10 cellular contexts compared by ENCODE assay signal in genomic region chr6:110341671-110342304, GRCh38. TPM values are rescaled to one million over a fixed set of nuclear protein-coding genes. Genes with fewer than 3 reads are reported as not detected.
DNase-seq lines count a peak whose midpoint lies in the region; ATAC-seq, FAIRE-seq and TF ChIP-seq lines count a peak whose summit lies in the region.
"Had no signal": no experiment of that assay in that cellular context is flagged by ENCODE, and none has a peak within 500 bp of the region (broad histone marks: within the 10 kb centered on the region; RNA-seq: fewer than 3 reads in every experiment).

No MANE protein-coding gene starts in this region.

- no peaks in the 10 kb centered on the region for H4K20me1 ChIP-seq in IMR-90 (ENCODE audit: insufficient read depth, low read length)

- H2BK15ac ChIP-seq in IMR-90 (ENCODE audit: low read depth, low read length): no peak overlapping the region

- H3K79me1 ChIP-seq in IMR-90 (ENCODE audit: low read depth in 1 of 2, low read length in 2 of 2): no peaks in the 10 kb centered on the region

- TF ChIP-seq CTCF in D721Med (IDR thresholded peaks at IDR 0.05; ENCODE audit: insufficient read depth, missing control alignments) (peak; percentile 16), IMR-90 (conservative IDR thresholded peaks at IDR 0.05; ENCODE audit: low read depth, low read length) (peak; percentile 39), astrocyte of the cerebellum (IDR thresholded peaks at IDR 0.05; ENCODE audit: low read depth, low read length, missing control alignments) (peak; percentile 39)

- no peak for FAIRE-seq in D721Med (lab: Jason Lieb, UNC)

- POLR2A ChIA-PET in IMR-90 (lab: Charles Lee; ENCODE audit: unreplicated experiment): no interaction called here

- no peak overlapping the region for H4K5ac ChIP-seq in IMR-90 (ENCODE audit: low read depth, low read length)

- 60% methylated on average over 1 of the region's 7 CpGs; no CpG with 5 or more reads in 1 of the 2 experiments for WGBS in IMR-90 (ENCODE audit: extremely low coverage in 2 of 2, insufficient read length in 1 of 2), 2 experiments
- WGBS in mesodermal cell (ENCODE audit: insufficient coverage in 2 of 2), 2 experiments: 30 to 46% methylated on average over 3 of the region's 7 CpGs

- no peaks in the 10 kb centered on the region for H3K36me3 ChIP-seq in IMR-90 (ENCODE audit: control insufficient read depth, insufficient read depth, low read length)
- H3K36me3 ChIP-seq in mesodermal cell (ENCODE audit: control insufficient read depth, insufficient read depth, low read length): no peaks in the 10 kb centered on the region
- H3K36me3 ChIP-seq: MG63 had no signal

- no peak overlapping the region for H3K9ac ChIP-seq in IMR-90 (ENCODE audit: low read depth, low read length)

- H2AFZ ChIP-seq in IMR-90 (replicated peaks; ENCODE audit: low read length, poor library complexity): peak overlapping the region; percentile 27

- no peak overlapping the region for H3K23ac ChIP-seq in IMR-90 (ENCODE audit: low read depth, low read length)

- no peak overlapping the region for H3K4ac ChIP-seq in IMR-90 (ENCODE audit: low read depth, low read length)

- peak; percentile 41 for TF ChIP-seq RAD21 in IMR-90 (IDR thresholded peaks at IDR 0.05; ENCODE audit: low read length)

- H2BK20ac ChIP-seq in IMR-90 (ENCODE audit: low read depth, low read length): no peak overlapping the region

- H3K9me3 ChIP-seq in IMR-90 (ENCODE audit: control insufficient read depth, insufficient read depth, low read length) (no peaks in the 10 kb centered on the region), mesodermal cell (ENCODE audit: control insufficient read depth, low read length) (no peaks in the 10 kb centered on the region)
- H3K9me3 ChIP-seq: MG63 had no signal

- no peak overlapping the region for H2AK5ac ChIP-seq in IMR-90 (ENCODE audit: low read depth, low read length)

- BruUV-seq in IMR-90 (replicated peaks; lab: Mats Ljungman, UMichigan): no TSS peak

- no peak overlapping the region for H3K4me3 ChIP-seq in IMR-90 (ENCODE audit: insufficient read depth, low read depth, low read length)
- H3K4me3 ChIP-seq in astrocyte of the cerebellum (ENCODE audit: low read depth, low read length): no peak overlapping the region
- H3K4me3 ChIP-seq in mesodermal cell (ENCODE audit: extremely low read depth, insufficient read depth, low read length, poor library complexity, severe bottlenecking): no peak overlapping the region
- H3K4me3 ChIP-seq: MG63 had no signal

- H3K14ac ChIP-seq in IMR-90 (replicated peaks; ENCODE audit: low read depth, low read length): no peak overlapping the region

- in situ Hi-C loops in IMR-90 (cut with MboI; ENCODE audit: low sequenced_read_pairs): no loop called here
- in situ Hi-C loops in astrocyte of the cerebellum (cut with HindIII; ENCODE audit: low sequenced_read_pairs): no loop called here

- no peak overlapping the region for H3K4me2 ChIP-seq in IMR-90 (ENCODE audit: low read depth, low read length)

- no peak for TF ChIP-seq POLR2A in IMR-90 (IDR thresholded peaks at IDR 0.05; ENCODE audit: low read depth, low read length)

- intact Hi-C loops in IMR-90 (cut with micrococcal nuclease): loop anchor here (5.0 kb wide), 1 partner anchor 159 kb away; the partner anchor contains the start of gene CDC40

- dilution Hi-C loops in IMR-90 (cut with HindIII; ENCODE audit: low sequenced_read_pairs, unreplicated experiment): no loop called here

- no peak overlapping the region for H3K56ac ChIP-seq in IMR-90 (ENCODE audit: extremely low read depth, insufficient read depth, low read length)

- H3K4me1 ChIP-seq in IMR-90 (ENCODE audit: control insufficient read depth, insufficient read depth, low read length) (no peaks in the 10 kb centered on the region), mesodermal cell (ENCODE audit: control insufficient read depth, insufficient read depth, low read length, poor library complexity, severe bottlenecking) (no peaks in the 10 kb centered on the region)

- no peaks in the 10 kb centered on the region for H3K9me1 ChIP-seq in IMR-90 (ENCODE audit: insufficient read depth, low read length)

- no peak for DNase-seq in D721Med (ENCODE audit: insufficient read length, low spot score)
- DNase-seq in IMR-90: peak; percentile 32
- DNase-seq in astrocyte of the cerebellum (ENCODE audit: low read depth): no peak
- no peak for DNase-seq in NCI-H510A treated with DMSO at 0.1 percent for 48 hours (lab: John Stamatoyannopoulos, UW)
- DNase-seq in stimulated activated CD4-positive, alpha-beta T cell treated with anti-CD3 and anti-CD28 coated beads, Interleukin-12 subunit alpha, Interleukin-12 subunit beta, amount 100 ng/mL, for 4 hours: no peak
- DNase-seq in KG1 (lab: John Stamatoyannopoulos, UW): no peak
- DNase-seq: left ventricle myocardium superior, MG63 had no signal

- CTCF ChIA-PET in IMR-90 (lab: Yijun Ruan, JAX): interaction anchor here (0.5 to 1.6 kb wide), 10 partner anchors 10 to 1772 kb away, joined by 3 to 7 read pairs (median 4); no protein-coding TSS in a partner anchor

- no peak overlapping the region for H2BK120ac ChIP-seq in IMR-90 (ENCODE audit: low read depth, low read length)

- H3K18ac ChIP-seq in IMR-90 (ENCODE audit: low read depth, low read length): no peak overlapping the region

- H2AK9ac ChIP-seq in IMR-90 (replicated peaks; ENCODE audit: low read depth, low read length, poor library complexity): no peak overlapping the region

- H4K8ac ChIP-seq in IMR-90 (ENCODE audit: low read depth in 2 of 2, low read length in 2 of 2): no peak overlapping the region

- peaks cover 6% of the 10 kb centered on the region; the same call in 1 of the 2 replicates for H3K27me3 ChIP-seq in IMR-90 (ENCODE audit: control insufficient read depth, insufficient read depth, low read length)
- H3K27me3 ChIP-seq: MG63 had no signal

- H2BK5ac ChIP-seq in IMR-90 (ENCODE audit: low read depth, low read length, poor library complexity, severe bottlenecking): no peak overlapping the region

- ATAC-seq in IMR-90 (ENCODE audit: low read depth): peak; percentile 68
- ATAC-seq in GM21619 (IDR thresholded peaks at IDR 0.05; ENCODE audit: unreplicated experiment): no peak
- ATAC-seq: left ventricle myocardium superior had no signal

- H4K91ac ChIP-seq in IMR-90 (ENCODE audit: insufficient read depth, low read depth, low read length): no peak overlapping the region

- H3K27ac ChIP-seq in IMR-90 (ENCODE audit: insufficient read depth, low read length) (no peak overlapping the region), mesodermal cell (ENCODE audit: low read depth, low read length, severe bottlenecking) (peak overlapping the region; percentile 55)

TF ChIP-seq in IMR-90, 13 proteins besides CTCF, POLR2A, EP300 and RAD21:
- no peak for TF ChIP-seq NFE2L2 (IDR thresholded peaks at IDR 0.05; ENCODE audit: low read depth, low read length)
- no peak for TF ChIP-seq RCOR1 (IDR thresholded peaks at IDR 0.05; ENCODE audit: insufficient replicate concordance, low read length)
- TF ChIP-seq SMC3 (IDR thresholded peaks at IDR 0.05; ENCODE audit: low read depth, low read length): peak; percentile 26; the same call in 1 of the 2 replicates

RNA-seq across cellular contexts. Expression of gene METTL24, which starts 16.4 kb away (rescaled TPM):
- total RNA-seq in IMR-90 (2012; rRNA removed): not detected in 2 replicates
- not detected in 2 replicates for polyA plus RNA-seq in IMR-90 (2012; rRNA removed)
- polyA plus RNA-seq in IMR-90 (2012; cell fraction: cytosol; rRNA removed): not detected in 2 replicates
- polyA plus RNA-seq in IMR-90 (2012; cell fraction: nucleus; rRNA removed; ENCODE audit: low replicate concordance): not detected in 2 replicates
- polyA plus RNA-seq in mesodermal cell (2013, experiment 1 of 2): 2.5 TPM
- 2.7 TPM for polyA plus RNA-seq in mesodermal cell (2013, experiment 2 of 2)
